ENCODE assay signal across 25 cellular contexts in the genomic region with DNA sequence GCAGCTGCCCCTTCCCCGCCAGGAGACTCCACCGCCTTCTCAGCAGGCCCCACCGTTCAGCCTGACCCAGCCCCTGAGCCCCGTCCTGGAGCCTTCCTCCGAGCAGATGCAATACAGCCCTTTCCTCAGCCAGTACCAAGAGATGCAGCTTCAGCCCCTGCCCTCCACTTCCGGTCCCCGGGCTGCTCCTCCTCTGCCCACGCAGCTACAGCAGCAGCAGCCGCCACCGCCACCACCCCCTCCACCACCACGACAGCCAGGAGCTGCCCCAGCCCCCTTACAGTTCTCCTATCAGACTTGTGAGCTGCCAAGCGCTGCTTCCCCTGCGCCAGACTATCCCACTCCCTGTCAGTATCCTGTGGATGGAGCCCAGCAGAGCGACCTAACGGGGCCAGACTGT. TPM values are rescaled to one million over a fixed set of nuclear protein-coding genes. Genes with fewer than 3 reads are reported as not detected.
A peak's percentile ranks its signal among the peaks of the same experiment; 100 is the strongest.
DNase-seq lines count a peak whose midpoint lies in the region; ATAC-seq and TF ChIP-seq lines count a peak whose summit lies in the region.
"Had no signal": no experiment of that assay in that cellular context is flagged by ENCODE, and none has a peak within 500 bp of the region (broad histone marks: within the 10 kb centered on the region; RNA-seq: fewer than 3 reads in every experiment).

No MANE protein-coding gene starts in this region.

- H3K9me3 ChIP-seq in heart left ventricle (no peaks in the 10 kb centered on the region), liver (ENCODE audit: control insufficient read depth in 4 of 4, low read length in 3 of 4) (no peaks in the 10 kb centered on the region)
- no peaks in the 10 kb centered on the region for H3K9me3 ChIP-seq in effector memory CD4-positive, alpha-beta T cell (ENCODE audit: control insufficient read depth, low read length)
- H3K9me3 ChIP-seq: suprapubic skin had no signal

- H3K4me1 ChIP-seq in heart left ventricle (peaks cover 0 to 18% (median 2%) of the 10 kb centered on the region in 12 donors), liver (ENCODE audit: control insufficient read depth in 4 of 4, insufficient read depth in 4 of 4, low read length in 3 of 4) (peaks cover 5 to 57% (median 39%) of the 10 kb centered on the region in 4 donors)
- no peaks in the 10 kb centered on the region for H3K4me1 ChIP-seq in effector memory CD4-positive, alpha-beta T cell (ENCODE audit: control insufficient read depth, insufficient read depth, low read length, poor library complexity, severe bottlenecking)

- H3K27ac ChIP-seq in heart left ventricle: no peak overlapping the region
- peak overlapping the region; percentile 2 to 49 for H3K27ac ChIP-seq in liver (ENCODE audit: low read depth in 1 of 2, low read length in 2 of 2)
- no peak overlapping the region for H3K27ac ChIP-seq in effector memory CD4-positive, alpha-beta T cell (ENCODE audit: insufficient read depth, low read length, poor library complexity, severe bottlenecking)
- H3K27ac ChIP-seq: C4-2B, SK-N-MC, suprapubic skin had no signal

- no peak overlapping the region for H3K9ac ChIP-seq in liver (ENCODE audit: low read depth in 1 of 2, low read length in 2 of 2)

- DNase-seq in stimulated activated naive CD8-positive, alpha-beta T cell treated with anti-CD3 and anti-CD28 coated beads, Interleukin-15, amount 100 ng/mL, for 72 hours: no peak
- no peak for DNase-seq in stimulated activated naive CD8-positive, alpha-beta T cell treated with anti-CD3 and anti-CD28 coated beads, Interleukin-15, Interleukin-2, amounts not matched to agents 100 U/mL and 50 U/mL, for 24 hours
- DNase-seq in heart left ventricle (no peak), HT-29 (ENCODE audit: low spot score) (no peak), D341Med (ENCODE audit: low spot score) (no peak)
- DNase-seq in activated naive CD4-positive, alpha-beta T cell treated with Interleukin-2 at 50 U/mL for 16 hours: no peak
- no peak for DNase-seq in effector memory CD4-positive, alpha-beta T cell
- DNase-seq: 8988T; activated CD4-positive, alpha-beta memory T cell treated with anti-CD3 and anti-CD28 coated beads, Interleukin-2, amount 10 ng/mL, durations not matched to agents 7 days and 5 days; activated CD4-positive, alpha-beta T cell treated with anti-CD3 and anti-CD28 coated beads for 1 hour; activated CD8-positive, alpha-beta memory T cell treated with anti-CD3 and anti-CD28 coated beads, Interleukin-2, amount 50 U/mL, for 4 hours; activated naive CD4-positive, alpha-beta T cell treated with anti-CD3 and anti-CD28 coated beads for 36 hours; DMS79 treated with DMSO at 0.1 percent for 48 hours; GF-D8; KG1; natural killer cell; NCI-H2029 treated with DMSO at 0.1 percent for 48 hours; NCI-H524; T-helper 2 cell had no signal

- H3K4me3 ChIP-seq in heart left ventricle (no peak overlapping the region), liver (ENCODE audit: low read depth in 1 of 3, low read length in 3 of 3) (no peak overlapping the region)
- H3K4me3 ChIP-seq in effector memory CD4-positive, alpha-beta T cell (ENCODE audit: insufficient read depth, low read depth, low read length, poor library complexity, severe bottlenecking): no peak overlapping the region
- H3K4me3 ChIP-seq: lung, SK-N-MC, suprapubic skin had no signal

- intact Hi-C loops in heart left ventricle (cut with DNase I): no loop called here

- WGBS in heart left ventricle, 4 donors: 65 to 79% (median 75%) methylated on average over 12 to 15 of the region's 15 CpGs
- 85% methylated on average over 15 of the region's 15 CpGs for WGBS in liver

- H3K36me3 ChIP-seq in heart left ventricle (peaks cover 0 to 95% (median 88%) of the 10 kb centered on the region in 9 donors), liver (ENCODE audit: control insufficient read depth in 4 of 4, insufficient read depth in 3 of 4, low read depth in 1 of 4, low read length in 3 of 4) (peaks cover 12 to 52% (median 47%) of the 10 kb centered on the region in 4 donors)
- peaks cover 46% of the 10 kb centered on the region for H3K36me3 ChIP-seq in effector memory CD4-positive, alpha-beta T cell (ENCODE audit: control insufficient read depth, insufficient read depth, low read length)

- no peaks in the 10 kb centered on the region for H3K9me3 Mint-ChIP-seq in stimulated activated naive CD8-positive, alpha-beta T cell treated with anti-CD3 and anti-CD28 coated beads, Interleukin-15, amount 100 ng/mL, for 72 hours
- H3K9me3 Mint-ChIP-seq: activated CD4-positive, alpha-beta memory T cell treated with anti-CD3 and anti-CD28 coated beads, Interleukin-2, amount 10 ng/mL, durations not matched to agents 7 days and 5 days; activated naive CD4-positive, alpha-beta T cell treated with anti-CD3 and anti-CD28 coated beads for 36 hours; natural killer cell; stimulated activated effector memory CD8-positive, alpha-beta T cell treated with anti-CD3 and anti-CD28 coated beads, Interleukin-12 subunit alpha, Interleukin-12 subunit beta, amount 100 ng/mL, for 72 hours had no signal

- TF ChIP-seq POLR2A in heart left ventricle (IDR thresholded peaks at IDR 0.05): no peak

- TF ChIP-seq RAD21 in liver (IDR thresholded peaks at IDR 0.05): no peak

- H3K27ac Mint-ChIP-seq in stimulated activated naive CD8-positive, alpha-beta T cell treated with anti-CD3 and anti-CD28 coated beads, Interleukin-15, amount 100 ng/mL, for 72 hours: peak overlapping the region in 1 of 2 donors; percentile 89
- H3K27ac Mint-ChIP-seq: activated CD4-positive, alpha-beta memory T cell treated with anti-CD3 and anti-CD28 coated beads, Interleukin-2, amount 10 ng/mL, durations not matched to agents 7 days and 5 days; activated naive CD4-positive, alpha-beta T cell treated with anti-CD3 and anti-CD28 coated beads for 36 hours; natural killer cell; stimulated activated effector memory CD8-positive, alpha-beta T cell treated with anti-CD3 and anti-CD28 coated beads, Interleukin-12 subunit alpha, Interleukin-12 subunit beta, amount 100 ng/mL, for 72 hours had no signal

- H3K4me1 Mint-ChIP-seq in stimulated activated naive CD8-positive, alpha-beta T cell treated with anti-CD3 and anti-CD28 coated beads, Interleukin-15, amount 100 ng/mL, for 72 hours: no peaks in the 10 kb centered on the region
- H3K4me1 Mint-ChIP-seq: activated CD4-positive, alpha-beta memory T cell treated with anti-CD3 and anti-CD28 coated beads, Interleukin-2, amount 10 ng/mL, durations not matched to agents 7 days and 5 days; natural killer cell; stimulated activated effector memory CD8-positive, alpha-beta T cell treated with anti-CD3 and anti-CD28 coated beads, Interleukin-12 subunit alpha, Interleukin-12 subunit beta, amount 100 ng/mL, for 72 hours had no signal

- H3K27me3 ChIP-seq in heart left ventricle (no peaks in the 10 kb centered on the region), liver (ENCODE audit: control insufficient read depth in 4 of 4, insufficient read depth in 4 of 4, low read length in 3 of 4) (no peaks in the 10 kb centered on the region)
- H3K27me3 ChIP-seq in effector memory CD4-positive, alpha-beta T cell (replicated peaks; ENCODE audit: control insufficient read depth, insufficient read depth, low read length, poor library complexity, severe bottlenecking): no peaks in the 10 kb centered on the region
- H3K27me3 ChIP-seq: suprapubic skin had no signal

- TF ChIP-seq CTCF in heart left ventricle (IDR thresholded peaks at IDR 0.05) (no peak), liver (IDR thresholded peaks at IDR 0.05; ENCODE audit: low read depth, low read length, missing input control) (no peak)

- peak; percentile 31 for ATAC-seq in stimulated activated naive CD8-positive, alpha-beta T cell treated with anti-CD3 and anti-CD28 coated beads, Interleukin-15, amount 100 ng/mL, for 72 hours
- no peak for ATAC-seq in stimulated activated naive CD8-positive, alpha-beta T cell treated with anti-CD3 and anti-CD28 coated beads, Interleukin-15, Interleukin-2, amounts not matched to agents 100 U/mL and 50 U/mL, for 24 hours
- ATAC-seq in heart left ventricle: peak in 3 of 4 donors; percentile 16 to 23 (median 18)
- ATAC-seq: natural killer cell; stimulated activated effector memory CD8-positive, alpha-beta T cell treated with anti-CD3 and anti-CD28 coated beads, Interleukin-12 subunit alpha, Interleukin-12 subunit beta, amount 100 ng/mL, for 72 hours had no signal

- no peak overlapping the region for H3K4me3 Mint-ChIP-seq in stimulated activated naive CD8-positive, alpha-beta T cell treated with anti-CD3 and anti-CD28 coated beads, Interleukin-15, amount 100 ng/mL, for 72 hours
- H3K4me3 Mint-ChIP-seq: activated CD4-positive, alpha-beta memory T cell treated with anti-CD3 and anti-CD28 coated beads, Interleukin-2, amount 10 ng/mL, durations not matched to agents 7 days and 5 days; activated naive CD4-positive, alpha-beta T cell treated with anti-CD3 and anti-CD28 coated beads for 36 hours; natural killer cell; stimulated activated effector memory CD8-positive, alpha-beta T cell treated with anti-CD3 and anti-CD28 coated beads, Interleukin-12 subunit alpha, Interleukin-12 subunit beta, amount 100 ng/mL, for 72 hours had no signal

- no peaks in the 10 kb centered on the region for H3K27me3 Mint-ChIP-seq in stimulated activated naive CD8-positive, alpha-beta T cell treated with anti-CD3 and anti-CD28 coated beads, Interleukin-15, amount 100 ng/mL, for 72 hours
- H3K27me3 Mint-ChIP-seq: activated CD4-positive, alpha-beta memory T cell treated with anti-CD3 and anti-CD28 coated beads, Interleukin-2, amount 10 ng/mL, durations not matched to agents 7 days and 5 days had no signal

TF ChIP-seq in liver, 16 proteins besides CTCF, POLR2A, EP300 and RAD21 (continues in another document):
- TF ChIP-seq RXRA (IDR thresholded peaks at IDR 0.05) (no peak), TAF1 (conservative IDR thresholded peaks at IDR 0.05) (no peak), HNF4G (IDR thresholded peaks at IDR 0.05) (no peak), MAX (IDR thresholded peaks at IDR 0.05) (no peak)

RNA-seq across cellular contexts. Expression of gene PPP2R1B, which starts 42.6 kb away (rescaled TPM):
- total RNA-seq in heart left ventricle (10 to 100 TPM in 5 of 9 donors, 1 to 10 TPM in 4; 6.8 to 99.9 (median 11.8) TPM), liver (100 to 1,000 TPM in 1 of 2 donors, 10 to 100 TPM in 1; 50.1 to 316 TPM)
- polyA plus RNA-seq in heart left ventricle (1 to 10 TPM; 4.2 to 7.9 TPM), liver (10 to 100 TPM; 33.2 to 55.0 TPM)
- 25.9 and 28.7 TPM in 2 replicates for total RNA-seq in HT-29 (2014; rRNA removed; shearing (Covaris generic))

Comparison
In these comparisons a context has a peak if more than half of its experiments do, and no peak if none do; other contexts are left out.
1. H3K27ac ChIP-seq: peak in liver (2 of 2); none in heart left ventricle (0 of 12) and effector memory CD4-positive, alpha-beta T cell (single experiment).